In genomic region chr5:138542956-138543729, GRCh38 we compare ENCODE assay signal across 8 cellular contexts. TPM values are rescaled to one million over a fixed set of nuclear protein-coding genes. Genes with fewer than 3 reads are reported as not detected.
A peak's percentile ranks its signal among the peaks of the same experiment; 100 is the strongest.
DNase-seq lines count a peak whose midpoint lies in the region; ATAC-seq, FAIRE-seq and TF ChIP-seq lines count a peak whose summit lies in the region.

ETF1 (minus strand) TSS chr5:138543236; CDS start chr5:138542918, 318 bp downstream.

- peaks cover 4% of the 10 kb centered on the region; the same call in 1 of the 2 replicates for H3K4me1 ChIP-seq in BE2C

- peak; percentile 90 for ATAC-seq in HG03460 (IDR thresholded peaks at IDR 0.05; ENCODE audit: unreplicated experiment)

- peaks cover 42% of the 10 kb centered on the region for H3K36me3 ChIP-seq in BE2C

- peak; percentile 100 for DNase-seq in BE2C
- DNase-seq in GM19240 (ENCODE audit: insufficient read length, low spot score): peak; percentile 91
- peak; percentile 98 to 100 for DNase-seq in NCI-H526 (lab: John Stamatoyannopoulos, UW)
- peak; percentile 100 for DNase-seq in activated CD4-positive, alpha-beta T cell treated with anti-CD3 and anti-CD28 coated beads for 48 hours
- peak; percentile 100 for DNase-seq in kidney tubule cell (ENCODE audit: low spot score)
- DNase-seq in stimulated activated CD4-positive, alpha-beta T cell treated with anti-CD3 and anti-CD28 coated beads, Interleukin-1b, Interleukin-23, amount 100 ng/mL, for 24 hours (ENCODE audit: low read depth in 4 of 4, low spot score in 1 of 4): peak; percentile 96 to 99 (median 98)

- no peaks in the 10 kb centered on the region for H3K9me3 ChIP-seq in BE2C

- H3K4me3 ChIP-seq in BE2C (ENCODE audit: low read depth, low read length): peak within 1 kb of the TSS; percentile 95

- H3K27me3 ChIP-seq in BE2C: no peaks in the 10 kb centered on the region

- no peak for TF ChIP-seq CTCF in BE2C (IDR thresholded peaks at IDR 0.05; ENCODE audit: low read depth, low read length)

- peak; percentile 58 for FAIRE-seq in colon (lab: Jason Lieb, UNC)

RNA-seq across cellular contexts. Expression of gene ETF1, which starts in this region (rescaled TPM):
- polyA plus RNA-seq in BE2C (2012; ENCODE audit: insufficient read depth, insufficient read length, low read depth): 86.4 TPM

Comparison
In these comparisons a context has a peak if more than half of its experiments do, and no peak if none do; other contexts are left out.
1. Peak in every context shown above with its lines: DNase-seq, ATAC-seq and H3K4me3 ChIP-seq.